10 cellular contexts compared by ENCODE assay signal in genomic region chr13:78875792-78876580, GRCh38.
DNase-seq lines count a peak whose midpoint lies in the region; ATAC-seq and TF ChIP-seq lines count a peak whose summit lies in the region.
"Had no signal": no experiment of that assay in that cellular context is flagged by ENCODE, and none has a peak within 500 bp of the region (broad histone marks: within the 10 kb centered on the region; RNA-seq: fewer than 3 reads in every experiment).

No MANE protein-coding gene starts in this region.

- DNase-seq in Caco-2 (peak; percentile 18 to 36), RPMI8226 (peak; percentile 12), posterior vena cava (ENCODE audit: low spot score) (no peak), mesothelial cell of epicardium (ENCODE audit: low spot score in 2 of 2, unreplicated experiment in 2 of 2) (no peak)
- DNase-seq in activated T-cell treated with anti-CD3 and anti-CD28 coated beads, Interleukin-2, amount 50 U/mL, for 24 hours, result no peak
- DNase-seq: IMR-90, right cardiac atrium had no signal

- no peak overlapping the region for H3K4me3 ChIP-seq in Caco-2 (ENCODE audit: low read depth, low read length)

- H3K4me3 Mint-ChIP-seq in Caco-2 (ENCODE audit: unreplicated experiment) (no peak overlapping the region), mesothelial cell of epicardium (no peak overlapping the region)
- no peak overlapping the region for H3K4me3 Mint-ChIP-seq in activated T-cell treated with anti-CD3 and anti-CD28 coated beads, Interleukin-2, amount 50 U/mL, for 24 hours

- H3K9me3 Mint-ChIP-seq in Caco-2 (ENCODE audit: unreplicated experiment) (peaks cover 6% of the 10 kb centered on the region), mesothelial cell of epicardium (peaks cover 9% of the 10 kb centered on the region)
- no peaks in the 10 kb centered on the region for H3K9me3 Mint-ChIP-seq in activated T-cell treated with anti-CD3 and anti-CD28 coated beads, Interleukin-2, amount 50 U/mL, for 24 hours

- ATAC-seq in GM18511 (IDR thresholded peaks at IDR 0.05; ENCODE audit: unreplicated experiment) (peak; percentile 88), HG02885 (IDR thresholded peaks at IDR 0.05; ENCODE audit: poor library complexity, unreplicated experiment) (peak; percentile 77), HG02973 (IDR thresholded peaks at IDR 0.05; ENCODE audit: unreplicated experiment) (no peak)
- ATAC-seq: right cardiac atrium had no signal

- intact Hi-C loops in Caco-2 (cut with micrococcal nuclease; ENCODE audit: unreplicated experiment) (loop anchor here (1.0 kb wide), 1 partner anchor 102 kb away; no protein-coding TSS in a partner anchor), posterior vena cava (cut with DNase I) (no loop called here)

- peak in 1 of 2 experiments; percentile 11 for TF ChIP-seq CTCF in Caco-2 (IDR thresholded peaks at IDR 0.05; ENCODE audit: insufficient read depth in 1 of 2, low read depth in 1 of 2, low read length in 1 of 2, severe bottlenecking in 1 of 2, unreplicated experiment in 1 of 2)
- TF ChIP-seq CTCF in mesothelial cell of epicardium (IDR thresholded peaks at IDR 0.05; ENCODE audit: unreplicated experiment), result no peak

- H3K27me3 ChIP-seq in Caco-2 (replicated peaks; ENCODE audit: control insufficient read depth, insufficient read depth, low read length), result no peaks in the 10 kb centered on the region

- no peaks in the 10 kb centered on the region for H3K36me3 ChIP-seq in Caco-2 (ENCODE audit: control insufficient read depth, insufficient read depth, low read length)

- no peaks in the 10 kb centered on the region for H3K4me1 Mint-ChIP-seq in Caco-2 (ENCODE audit: low read depth, unreplicated experiment)
- H3K4me1 Mint-ChIP-seq in activated T-cell treated with anti-CD3 and anti-CD28 coated beads, Interleukin-2, amount 50 U/mL, for 24 hours (ENCODE audit: low read depth), result no peaks in the 10 kb centered on the region
- no peaks in the 10 kb centered on the region for H3K4me1 Mint-ChIP-seq in mesothelial cell of epicardium

- H3K27me3 Mint-ChIP-seq in Caco-2 (ENCODE audit: insufficient read depth, unreplicated experiment), result peaks cover 7% of the 10 kb centered on the region
- no peaks in the 10 kb centered on the region for H3K27me3 Mint-ChIP-seq in activated T-cell treated with anti-CD3 and anti-CD28 coated beads, Interleukin-2, amount 50 U/mL, for 24 hours
- peaks cover 47% of the 10 kb centered on the region for H3K27me3 Mint-ChIP-seq in mesothelial cell of epicardium (ENCODE audit: low read depth)

- CTCF ChIA-PET in Caco-2 (lab: Charles Lee), result interaction anchor here (1.4 kb wide), 1 partner anchor 103 kb away, joined by 4 read pairs; no protein-coding TSS in a partner anchor

- BruUV-seq in Caco-2 (replicated peaks; lab: Mats Ljungman, UMichigan), result no TSS peak

- H3K36me3 Mint-ChIP-seq in Caco-2 (ENCODE audit: insufficient read depth, unreplicated experiment) (no peaks in the 10 kb centered on the region), mesothelial cell of epicardium (no peaks in the 10 kb centered on the region)
- H3K36me3 Mint-ChIP-seq in activated T-cell treated with anti-CD3 and anti-CD28 coated beads, Interleukin-2, amount 50 U/mL, for 24 hours (ENCODE audit: low read depth), result no peaks in the 10 kb centered on the region

- H3K27ac Mint-ChIP-seq in Caco-2 (ENCODE audit: unreplicated experiment), result no peak overlapping the region
- H3K27ac Mint-ChIP-seq in activated T-cell treated with anti-CD3 and anti-CD28 coated beads, Interleukin-2, amount 50 U/mL, for 24 hours, result no peak overlapping the region
- no peak overlapping the region for H3K27ac Mint-ChIP-seq in mesothelial cell of epicardium

- H3K4me1 ChIP-seq in Caco-2, result no peaks in the 10 kb centered on the region

- H3K9me3 ChIP-seq in Caco-2, result no peaks in the 10 kb centered on the region

- POLR2A ChIA-PET in Caco-2 (lab: Charles Lee), result no interaction called here

Comparison
In these comparisons a context has a peak if more than half of its experiments do, and no peak if none do; other contexts are left out.
1. DNase-seq: peak in Caco-2 (2 of 2) and RPMI8226 (single experiment); none in posterior vena cava (single experiment), activated T-cell treated with anti-CD3 and anti-CD28 coated beads, Interleukin-2, amount 50 U/mL, for 24 hours (single experiment) and mesothelial cell of epicardium (0 of 2).